In the genomic region with DNA sequence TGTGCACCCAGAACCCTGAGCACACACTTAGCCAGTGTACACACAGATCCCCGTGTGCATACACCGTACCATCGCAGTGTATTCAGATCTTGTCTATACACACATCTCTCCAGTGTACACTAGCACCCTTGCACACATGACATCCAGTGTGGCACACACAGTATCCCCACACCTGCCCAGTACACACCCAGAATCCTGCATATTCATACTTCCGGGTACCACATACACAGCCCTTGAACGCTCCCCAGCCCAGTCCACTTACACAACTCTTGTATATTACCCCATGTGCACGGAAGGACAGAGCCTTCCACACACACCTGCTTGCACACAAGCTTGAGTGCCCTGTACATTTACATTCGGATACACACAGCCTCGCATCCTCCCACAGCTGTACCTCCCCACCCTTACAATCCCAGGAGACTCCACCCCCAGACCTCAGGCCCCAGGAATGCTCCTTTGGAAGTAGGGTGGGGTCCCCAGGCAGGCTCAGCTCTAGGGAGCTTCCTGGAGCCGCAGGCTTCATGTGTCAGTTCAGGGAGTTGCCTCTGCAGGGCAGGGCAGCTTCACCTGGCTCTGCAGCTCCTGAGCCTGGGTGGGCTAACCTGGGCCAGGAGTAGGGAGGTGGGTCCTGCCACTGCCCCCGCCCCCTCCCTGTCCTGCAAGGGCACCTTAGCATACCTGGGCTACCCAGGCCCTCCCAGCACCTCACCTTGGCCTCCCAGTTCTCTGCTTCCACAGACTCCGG, we compare ENCODE assay signal across 8 cellular contexts. TPM values are rescaled to one million over a fixed set of nuclear protein-coding genes. Genes with fewer than 3 reads are reported as not detected.
DNase-seq lines count a peak whose midpoint lies in the region; ATAC-seq and TF ChIP-seq lines count a peak whose summit lies in the region.

No MANE protein-coding gene starts in this region.

- TF ChIP-seq POLR2A in uterus (IDR thresholded peaks at IDR 0.05): no peak

- ATAC-seq in Right ventricle myocardium inferior (no peak), HG03108 (IDR thresholded peaks at IDR 0.05; ENCODE audit: unreplicated experiment) (no peak), HG02798 (IDR thresholded peaks at IDR 0.05; ENCODE audit: poor library complexity, unreplicated experiment) (no peak)

- H3K9ac ChIP-seq in mucosa of rectum (ENCODE audit: low read depth in 1 of 2, low read length in 2 of 2): peak overlapping the region; percentile 60 to 72

- H3K27me3 ChIP-seq in mucosa of rectum (ENCODE audit: control insufficient read depth in 2 of 2, insufficient read depth in 2 of 2, low read length in 2 of 2) (no peaks in the 10 kb centered on the region), uterus (no peaks in the 10 kb centered on the region)

- DNase-seq in Right ventricle myocardium inferior (ENCODE audit: missing footprints) (peak; percentile 45), cardiac septum (ENCODE audit: low spot score) (no peak), uterus (peak in 1 of 2 donors; percentile 42)
- DNase-seq in stimulated activated CD8-positive, alpha-beta memory T cell treated with anti-CD3 and anti-CD28 coated beads, Interleukin-4, amount 100 ng/mL, for 48 hours: no peak

- H3K4me1 ChIP-seq in mucosa of rectum (ENCODE audit: control insufficient read depth in 2 of 2, insufficient read depth in 2 of 2, low read length in 2 of 2): peaks cover 37 to 38% of the 10 kb centered on the region in 2 donors
- peaks cover 31 to 51% of the 10 kb centered on the region in 2 donors for H3K4me1 ChIP-seq in uterus

- TF ChIP-seq CTCF in uterus (IDR thresholded peaks at IDR 0.05): no peak

- no peaks in the 10 kb centered on the region for H3K9me3 ChIP-seq in mucosa of rectum (ENCODE audit: control insufficient read depth in 2 of 2, low read length in 2 of 2)
- no peaks in the 10 kb centered on the region for H3K9me3 ChIP-seq in uterus

- intact Hi-C loops in Right ventricle myocardium inferior (cut with DNase I) (loop anchor here (1.0 to 5.0 kb wide), 3 partner anchors 45 to 95 kb away; partner anchors contain the start of gene WASF2), cardiac septum (cut with DNase I) (loop anchor here (2.0 to 5.0 kb wide), 4 partner anchors 47 to 141 kb away; partner anchors contain the start of genes AHDC1 and WASF2), uterus (cut with DNase I; ENCODE audit: low total_unique reads) (loop anchor here (2.0 to 5.0 kb wide), 2 partner anchors 50 to 61 kb away; no protein-coding TSS in a partner anchor)

- H3K27ac ChIP-seq in cingulate gyrus (ENCODE audit: low read depth, low read length) (peak overlapping the region; percentile 10), mucosa of rectum (ENCODE audit: low read depth in 2 of 2, low read length in 2 of 2) (peak overlapping the region; percentile 93 to 99), uterus (peak overlapping the region; percentile 88 to 93)

- H3K4me3 ChIP-seq in mucosa of rectum (ENCODE audit: low read length in 2 of 2) (peak overlapping the region in 1 of 2 donors; percentile 38), uterus (no peak overlapping the region)

- peaks cover 0 to 4% of the 10 kb centered on the region in 2 donors for H3K36me3 ChIP-seq in mucosa of rectum (ENCODE audit: control insufficient read depth in 2 of 2, insufficient read depth in 2 of 2, low read length in 2 of 2)
- no peaks in the 10 kb centered on the region for H3K36me3 ChIP-seq in uterus

RNA-seq across cellular contexts. Expression of gene AHDC1, which starts 46.2 kb away (rescaled TPM):
- 51.2 TPM for total RNA-seq in Right ventricle myocardium inferior
- 57.7 TPM for total RNA-seq in cardiac septum
- 100 to 1,000 TPM in 1 of 4 donors, 10 to 100 TPM in 3; 11.2 to 179 (median 50.7) TPM for total RNA-seq in uterus

Comparison
In these comparisons a context has a peak if more than half of its experiments do, and no peak if none do; other contexts are left out.
1. H3K27ac ChIP-seq: peak in every context shown above with its lines; median percentile 96 in mucosa of rectum; 90 in uterus; 10 in cingulate gyrus.